ENCODE assay signal across 10 cellular contexts in genomic region chr17:3914319-3914685, GRCh38. TPM values are rescaled to one million over a fixed set of nuclear protein-coding genes. Genes with fewer than 3 reads are reported as not detected.
DNase-seq lines count a peak whose midpoint lies in the region; ATAC-seq and TF ChIP-seq lines count a peak whose summit lies in the region.
"Had no signal": no experiment of that assay in that cellular context is flagged by ENCODE, and none has a peak within 500 bp of the region (broad histone marks: within the 10 kb centered on the region; RNA-seq: fewer than 3 reads in every experiment).

No MANE protein-coding gene starts in this region.

- H3K36me3 Mint-ChIP-seq in effector memory CD8-positive, alpha-beta T cell (ENCODE audit: insufficient read depth), result peaks cover 6% of the 10 kb centered on the region

- no peaks in the 10 kb centered on the region for H3K9me3 ChIP-seq in MG63

- H3K9me3 Mint-ChIP-seq in effector memory CD8-positive, alpha-beta T cell, result no peaks in the 10 kb centered on the region
- H3K9me3 Mint-ChIP-seq: neural crest cell had no signal

- no peaks in the 10 kb centered on the region for H3K36me3 ChIP-seq in MG63

- ATAC-seq in GM19397 (IDR thresholded peaks at IDR 0.05; ENCODE audit: unreplicated experiment), result peak; percentile 41
- ATAC-seq in HG03521 (IDR thresholded peaks at IDR 0.05; ENCODE audit: unreplicated experiment), result peak; percentile 36
- ATAC-seq in effector memory CD8-positive, alpha-beta T cell (replicated peaks), result no peak
- ATAC-seq in omental fat pad (ENCODE audit: low FRiP score), result no peak

- H3K4me1 Mint-ChIP-seq in effector memory CD8-positive, alpha-beta T cell (ENCODE audit: low read depth in 2 of 2), result peaks cover 32 to 34% of the 10 kb centered on the region in 2 donors

- no peak overlapping the region for H3K4me3 ChIP-seq in MG63

- no peaks in the 10 kb centered on the region for H3K27me3 ChIP-seq in MG63

- DNase-seq in CD1c-positive myeloid dendritic cell (ENCODE audit: extremely low spot score) (peak; percentile 48), NCI-H748 treated with DMSO at 0.1 percent for 48 hours (lab: John Stamatoyannopoulos, UW) (no peak), omental fat pad (ENCODE audit: low spot score) (no peak), retina (no peak), MG63 (no peak)
- DNase-seq in effector memory CD8-positive, alpha-beta T cell, result no peak
- DNase-seq: DMS153 had no signal

- H3K4me3 Mint-ChIP-seq in effector memory CD8-positive, alpha-beta T cell, result peak overlapping the region in 1 of 2 donors; percentile 25
- H3K4me3 Mint-ChIP-seq: neural crest cell had no signal

- no peak for TF ChIP-seq CTCF in omental fat pad (IDR thresholded peaks at IDR 0.05)

- H3K27me3 Mint-ChIP-seq in effector memory CD8-positive, alpha-beta T cell, result no peaks in the 10 kb centered on the region

- H3K27ac Mint-ChIP-seq in effector memory CD8-positive, alpha-beta T cell, result peak overlapping the region; percentile 69 to 88

RNA-seq across cellular contexts. Expression of gene P2RX1, which starts 2.0 kb away (rescaled TPM):
- 1 to 10 TPM; 1.1 to 4.7 (median 2.7) TPM for total RNA-seq in omental fat pad
- total RNA-seq in MG63 (2014; rRNA removed; shearing (Covaris generic); ENCODE audit: low replicate concordance), result not detected in 2 replicates
- total RNA-seq: neural crest cell had no signal

RNA-seq across cellular contexts. Expression of gene CAMKK1, which starts 21.4 kb away (rescaled TPM):
- 1 to 10 TPM; 4.3 to 9.9 (median 8.2) TPM for total RNA-seq in omental fat pad
- 3.1 and 3.9 TPM in 2 replicates for total RNA-seq in MG63 (2014; rRNA removed; shearing (Covaris generic); ENCODE audit: low replicate concordance)

RNA-seq across cellular contexts. Expression of gene ATP2A3, which starts 49.9 kb away (rescaled TPM):
- 10 to 100 TPM in 1 of 4 donors, 1 to 10 TPM in 3; 2.9 to 12.3 (median 5.5) TPM for total RNA-seq in omental fat pad
- 0.32 and 1.2 TPM in 2 replicates for total RNA-seq in MG63 (2014; rRNA removed; shearing (Covaris generic); ENCODE audit: low replicate concordance)

Comparison
In these comparisons a context has a peak if more than half of its experiments do, and no peak if none do; other contexts are left out.
1. ATAC-seq: peak in GM19397 (single experiment) and HG03521 (single experiment); none in effector memory CD8-positive, alpha-beta T cell (single experiment) and omental fat pad (single experiment).